11 cellular contexts compared by ENCODE assay signal in the genomic region with DNA sequence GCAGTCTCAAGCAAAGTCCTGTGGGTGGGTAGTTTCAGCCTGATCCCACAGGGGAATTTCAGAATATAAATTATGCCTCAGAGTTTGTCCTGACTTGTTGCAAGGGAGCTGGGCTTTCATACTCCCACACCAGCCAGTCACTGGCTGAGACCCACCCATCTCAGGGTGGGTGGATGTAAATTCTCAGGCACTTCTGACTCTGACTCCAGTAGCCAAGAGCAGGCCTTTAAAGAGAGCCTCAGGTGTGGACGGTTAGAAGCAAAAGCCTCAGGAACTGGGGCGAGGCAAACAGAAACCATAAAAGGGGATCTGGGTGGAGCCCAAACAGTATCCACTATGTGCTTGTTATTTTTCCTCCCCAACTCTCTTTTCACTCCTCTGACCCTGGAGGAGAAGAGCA. TPM values are rescaled to one million over a fixed set of nuclear protein-coding genes. Genes with fewer than 3 reads are reported as not detected.
A peak's percentile ranks its signal among the peaks of the same experiment; 100 is the strongest.
DNase-seq lines count a peak whose midpoint lies in the region; ATAC-seq and TF ChIP-seq lines count a peak whose summit lies in the region.
"Had no signal": no experiment of that assay in that cellular context is flagged by ENCODE, and none has a peak within 500 bp of the region (broad histone marks: within the 10 kb centered on the region; RNA-seq: fewer than 3 reads in every experiment).

No MANE protein-coding gene starts in this region.

- H3K27ac Mint-ChIP-seq in activated CD4-positive, alpha-beta T cell treated with anti-CD3 and anti-CD28 coated beads for 36 hours = no peak overlapping the region

- no peaks in the 10 kb centered on the region for H3K36me3 ChIP-seq in adrenal gland (replicated peaks in 1 of 2)

- H3K27ac ChIP-seq in adrenal gland = no peak overlapping the region
- H3K27ac ChIP-seq: A549 had no signal

- TF ChIP-seq CTCF in adrenal gland (IDR thresholded peaks at IDR 0.05) = no peak

- no peaks in the 10 kb centered on the region for H3K27me3 Mint-ChIP-seq in activated CD4-positive, alpha-beta T cell treated with anti-CD3 and anti-CD28 coated beads for 36 hours

- no peaks in the 10 kb centered on the region for H3K4me1 ChIP-seq in adrenal gland (replicated peaks in 1 of 2)
- H3K4me1 ChIP-seq: A549 had no signal

- H3K27me3 ChIP-seq in adrenal gland = no peaks in the 10 kb centered on the region

- intact Hi-C loops in activated CD4-positive, alpha-beta T cell treated with anti-CD3 and anti-CD28 coated beads for 36 hours (cut with DNase I, micrococcal nuclease) = no loop called here
- intact Hi-C loops in adrenal gland (cut with DNase I) = no loop called here

- WGBS in adrenal gland, 4 donors = 66 to 79% (median 74%) methylated on average over 2 of the region's 2 CpGs

- peaks cover 14% of the 10 kb centered on the region for H3K4me1 Mint-ChIP-seq in activated CD4-positive, alpha-beta T cell treated with anti-CD3 and anti-CD28 coated beads for 36 hours

- H3K9me3 Mint-ChIP-seq in activated CD4-positive, alpha-beta T cell treated with anti-CD3 and anti-CD28 coated beads for 36 hours (ENCODE audit: low read depth) = peaks cover 7% of the 10 kb centered on the region

- H3K9me3 ChIP-seq in adrenal gland (replicated peaks in 1 of 3) = no peaks in the 10 kb centered on the region

- H3K36me3 Mint-ChIP-seq in activated CD4-positive, alpha-beta T cell treated with anti-CD3 and anti-CD28 coated beads for 36 hours (ENCODE audit: low read depth) = peaks cover 8% of the 10 kb centered on the region

- no peak for TF ChIP-seq POLR2A in adrenal gland (IDR thresholded peaks at IDR 0.05)

- POLR2A ChIA-PET in activated CD4-positive, alpha-beta T cell treated with anti-CD3 and anti-CD28 coated beads for 36 hours (lab: Charles Lee) = no interaction called here

- no peak overlapping the region for H3K4me3 ChIP-seq in adrenal gland
- H3K4me3 ChIP-seq: A549 had no signal

- peak; percentile 70 for ATAC-seq in activated CD4-positive, alpha-beta T cell treated with anti-CD3 and anti-CD28 coated beads for 36 hours
- ATAC-seq in GM21423 (IDR thresholded peaks at IDR 0.05; ENCODE audit: unreplicated experiment) (peak; percentile 71), HG03196 (IDR thresholded peaks at IDR 0.05; ENCODE audit: unreplicated experiment) (peak; percentile 72)
- ATAC-seq: A549 had no signal

- CTCF ChIA-PET in activated CD4-positive, alpha-beta T cell treated with anti-CD3 and anti-CD28 coated beads for 36 hours (lab: Charles Lee) = interaction anchor here (0.9 to 3.2 kb wide), 4 partner anchors 13 to 616 kb away, joined by 5 to 15 read pairs (median 6); a partner anchor contains a TSS

- H3K4me3 Mint-ChIP-seq in activated CD4-positive, alpha-beta T cell treated with anti-CD3 and anti-CD28 coated beads for 36 hours = no peak overlapping the region

- peak; percentile 26 for DNase-seq in activated CD4-positive, alpha-beta T cell treated with anti-CD3 and anti-CD28 coated beads for 36 hours
- no peak for DNase-seq in activated CD4-positive, alpha-beta T cell treated with anti-CD3 and anti-CD28 coated beads for 4 hours
- DNase-seq in left kidney (ENCODE audit: low read depth, low spot score) (peak; percentile 9), epidermal melanocyte (ENCODE audit: insufficient read length, low spot score) (no peak), HPDE6-E6E7 (ENCODE audit: extremely low spot score) (no peak), adrenal gland (no peak)
- DNase-seq: glutamatergic neuron, NCI-H1048 had no signal

RNA-seq across cellular contexts. Expression of a gene that starts 28.6 kb away (rescaled TPM):
- 10 to 100 TPM; 33.8 to 39.5 TPM for total RNA-seq in activated CD4-positive, alpha-beta T cell treated with anti-CD3 and anti-CD28 coated beads for 36 hours
- 10 to 100 TPM; 41.7 to 89.0 (median 71.6) TPM for total RNA-seq in adrenal gland
- 10 to 100 TPM in 2 of 3 donors, 1 to 10 TPM in 1; 6.8 to 51.6 (median 11.1) TPM for polyA plus RNA-seq in adrenal gland

Comparison
In these comparisons a context has a peak if more than half of its experiments do, and no peak if none do; other contexts are left out.
1. DNase-seq: peak in activated CD4-positive, alpha-beta T cell treated with anti-CD3 and anti-CD28 coated beads for 36 hours (single experiment) and left kidney (single experiment); none in activated CD4-positive, alpha-beta T cell treated with anti-CD3 and anti-CD28 coated beads for 4 hours (0 of 2), epidermal melanocyte (single experiment), HPDE6-E6E7 (single experiment) and adrenal gland (0 of 7).
2. Peak in every context shown above with its lines, with median percentiles within 50 percentile points of each other: ATAC-seq.